Comparison of ENCODE assay signal across 8 cellular contexts in genomic region chr11:125625225-125625593, GRCh38. TPM values are rescaled to one million over a fixed set of nuclear protein-coding genes. Genes with fewer than 3 reads are reported as not detected.
DNase-seq lines count a peak whose midpoint lies in the region; ATAC-seq and TF ChIP-seq lines count a peak whose summit lies in the region.

No MANE protein-coding gene starts in this region.

- H3K79me1 ChIP-seq in neuronal stem cell (ENCODE audit: low read depth, low read length), result no peaks in the 10 kb centered on the region

- no peaks in the 10 kb centered on the region for H3K9me3 Mint-ChIP-seq in T-helper 2 cell treated with Interferon-gamma antibody and Interleukin-4, amounts not matched to agents 5 μg/mL and 100 μg/mL, for 36 hours

- peak overlapping the region; percentile 98 for H3K27ac Mint-ChIP-seq in T-helper 2 cell treated with Interferon-gamma antibody and Interleukin-4, amounts not matched to agents 5 μg/mL and 100 μg/mL, for 36 hours

- ATAC-seq in HG02763 (IDR thresholded peaks at IDR 0.05; ENCODE audit: unreplicated experiment), result no peak

- H3K36me3 Mint-ChIP-seq in T-helper 2 cell treated with Interferon-gamma antibody and Interleukin-4, amounts not matched to agents 5 μg/mL and 100 μg/mL, for 36 hours (ENCODE audit: low read depth), result peaks cover 40% of the 10 kb centered on the region

- no peak overlapping the region for H3K4ac ChIP-seq in neuronal stem cell (ENCODE audit: low read length)

- no peak overlapping the region for H2BK12ac ChIP-seq in neuronal stem cell (ENCODE audit: low read length)

- H3K4me1 ChIP-seq in Peyer's patch, result peaks cover 0 to 9% (median 1%) of the 10 kb centered on the region in 4 donors
- peaks cover 14 to 33% (median 24%) of the 10 kb centered on the region in 4 donors for H3K4me1 ChIP-seq in esophagus muscularis mucosa
- peaks cover 0 to 6% of the 10 kb centered on the region in 2 donors for H3K4me1 ChIP-seq in neuronal stem cell (ENCODE audit: control insufficient read depth in 2 of 2, insufficient read depth in 1 of 2, low read depth in 1 of 2, low read length in 2 of 2)

- peak overlapping the region; percentile 58 to 86 (median 72) for H3K4me3 ChIP-seq in Peyer's patch
- peak overlapping the region; percentile 64 to 87 (median 68) for H3K4me3 ChIP-seq in esophagus muscularis mucosa
- peak overlapping the region; percentile 70 to 80 for H3K4me3 ChIP-seq in neuronal stem cell (ENCODE audit: low read length in 2 of 2)

- peak overlapping the region; percentile 92 for H3K4me3 Mint-ChIP-seq in T-helper 2 cell treated with Interferon-gamma antibody and Interleukin-4, amounts not matched to agents 5 μg/mL and 100 μg/mL, for 36 hours

- peak overlapping the region; percentile 96 for H2BK5ac ChIP-seq in neuronal stem cell (ENCODE audit: low read length)

- H4K8ac ChIP-seq in neuronal stem cell (ENCODE audit: low read depth, low read length), result no peak overlapping the region

- H3K18ac ChIP-seq in neuronal stem cell (ENCODE audit: low read length), result peak overlapping the region; percentile 86

- peak overlapping the region; percentile 12 for H2AK5ac ChIP-seq in neuronal stem cell (ENCODE audit: low read depth, low read length)

- H3K9me3 ChIP-seq in Peyer's patch (no peaks in the 10 kb centered on the region), esophagus muscularis mucosa (no peaks in the 10 kb centered on the region), neuronal stem cell (replicated peaks in 1 of 2; ENCODE audit: control insufficient read depth in 2 of 2, insufficient read depth in 1 of 2, low read depth in 1 of 2, low read length in 2 of 2) (no peaks in the 10 kb centered on the region)

- H3K36me3 ChIP-seq in Peyer's patch (peaks cover 0 to 16% (median 0%) of the 10 kb centered on the region in 3 donors), esophagus muscularis mucosa (peaks cover 8 to 18% (median 14%) of the 10 kb centered on the region in 4 donors), neuronal stem cell (replicated peaks in 1 of 2; ENCODE audit: control insufficient read depth in 2 of 2, insufficient read depth in 2 of 2, low read length in 2 of 2) (peaks cover 11 to 68% of the 10 kb centered on the region in 2 donors)

- no peak for TF ChIP-seq EP300 in esophagus muscularis mucosa (IDR thresholded peaks at IDR 0.05)

- H3K4me1 Mint-ChIP-seq in T-helper 2 cell treated with Interferon-gamma antibody and Interleukin-4, amounts not matched to agents 5 μg/mL and 100 μg/mL, for 36 hours (ENCODE audit: low read depth), result peaks cover 16% of the 10 kb centered on the region

- peak overlapping the region; percentile 81 for H3K4me2 ChIP-seq in neuronal stem cell (ENCODE audit: insufficient read depth, low read length, poor library complexity, severe bottlenecking)

- TF ChIP-seq POLR2A in Peyer's patch (IDR thresholded peaks at IDR 0.05), result no peak
- no peak for TF ChIP-seq POLR2A in esophagus muscularis mucosa (IDR thresholded peaks at IDR 0.05; ENCODE audit: low read depth)

- 1% methylated on average over 12 of the region's 16 CpGs for WGBS in esophagus muscularis mucosa
- whole genome bisulfite sequencing in neuronal stem cell (ENCODE audit: extremely low coverage in 2 of 2, insufficient read length in 2 of 2, insufficient replicate concordance in 1 of 2), 2 donors, result no CpG with 5 or more reads among the region's 16 CpGs

- peak in 1 of 6 experiments; percentile 31 for TF ChIP-seq CTCF in Peyer's patch (IDR thresholded peaks at IDR 0.05)
- no peak for TF ChIP-seq CTCF in esophagus muscularis mucosa (IDR thresholded peaks at IDR 0.05)

- H3K27me3 Mint-ChIP-seq in T-helper 2 cell treated with Interferon-gamma antibody and Interleukin-4, amounts not matched to agents 5 μg/mL and 100 μg/mL, for 36 hours (ENCODE audit: low read depth), result no peaks in the 10 kb centered on the region

- intact Hi-C loops in esophagus muscularis mucosa (cut with DNase I), result loop anchor here (10.0 kb wide), 1 partner anchor 130 kb away; the partner anchor contains the start of gene FEZ1

- no peak overlapping the region for H2BK120ac ChIP-seq in neuronal stem cell (ENCODE audit: low read depth, low read length)

- H2BK15ac ChIP-seq in neuronal stem cell (ENCODE audit: low read length), result no peak overlapping the region

- H3K27me3 ChIP-seq in Peyer's patch, result no peaks in the 10 kb centered on the region
- no peaks in the 10 kb centered on the region for H3K27me3 ChIP-seq in esophagus muscularis mucosa
- H3K27me3 ChIP-seq in neuronal stem cell (ENCODE audit: control insufficient read depth in 3 of 3, insufficient read depth in 3 of 3, low read depth in 1 of 3, low read length in 3 of 3), result no peaks in the 10 kb centered on the region

- peak overlapping the region; percentile 87 for H4K91ac ChIP-seq in neuronal stem cell (ENCODE audit: low read depth, low read length, poor library complexity)

- no peak for DNase-seq in T-helper 2 cell treated with Interferon-gamma antibody and Interleukin-4, amounts not matched to agents 5 μg/mL and 100 μg/mL, for 36 hours (ENCODE audit: low spot score)
- DNase-seq in T-helper 2 cell (no peak), Peyer's patch (no peak), esophagus muscularis mucosa (ENCODE audit: extremely low spot score) (no peak), neuronal stem cell (ENCODE audit: low spot score) (no peak), GM03348 (ENCODE audit: low spot score) (no peak)
- no peak for DNase-seq in stimulated activated CD8-positive, alpha-beta memory T cell treated with anti-CD3 and anti-CD28 coated beads, Interleukin-4, amount 100 ng/mL, for 48 hours

- peak overlapping the region; percentile 88 to 98 (median 92) for H3K27ac ChIP-seq in Peyer's patch
- peak overlapping the region; percentile 90 to 95 (median 92) for H3K27ac ChIP-seq in esophagus muscularis mucosa (replicated peaks in 1 of 4)
- H3K27ac ChIP-seq in neuronal stem cell (replicated peaks; ENCODE audit: low read length), result peak overlapping the region; percentile 91

- peak overlapping the region; percentile 91 for H3K9ac ChIP-seq in neuronal stem cell (ENCODE audit: low read depth, low read length, poor library complexity)

- peak overlapping the region; percentile 95 for H2AFZ ChIP-seq in neuronal stem cell (ENCODE audit: low read length)

- H3K23ac ChIP-seq in neuronal stem cell (ENCODE audit: low read depth, low read length, poor library complexity), result peak overlapping the region; percentile 99

- H3K14ac ChIP-seq in neuronal stem cell (ENCODE audit: low read length), result no peak overlapping the region

RNA-seq across cellular contexts. Expression of gene CHEK1, which starts 0.2 kb away (rescaled TPM):
- total RNA-seq in Peyer's patch, result 10 to 100 TPM in 1 of 4 donors, 1 to 10 TPM in 3; 4.2 to 13.2 (median 6.3) TPM
- 1 to 10 TPM; 1.9 to 4.2 (median 2.5) TPM for total RNA-seq in esophagus muscularis mucosa
- polyA plus RNA-seq in neuronal stem cell (2013, experiment 1 of 2), result 48.8 TPM
- polyA plus RNA-seq in neuronal stem cell (2013, experiment 2 of 2), result 50.4 TPM

RNA-seq across cellular contexts. Expression of gene STT3A, which starts 32.6 kb away (rescaled TPM):
- total RNA-seq in Peyer's patch (10 to 100 TPM; 36.3 to 73.1 (median 50.1) TPM), esophagus muscularis mucosa (10 to 100 TPM; 31.6 to 65.4 (median 52.8) TPM)
- polyA plus RNA-seq in neuronal stem cell (2013, experiment 1 of 2), result 90.7 TPM
- polyA plus RNA-seq in neuronal stem cell (2013, experiment 2 of 2), result 95.4 TPM

RNA-seq across cellular contexts. Expression of gene ACRV1, which starts 55.4 kb away (rescaled TPM):
- total RNA-seq in Peyer's patch (not detected), esophagus muscularis mucosa (not detected)
- polyA plus RNA-seq in neuronal stem cell (2013, experiment 1 of 2), result 0.04 TPM
- 0.01 TPM for polyA plus RNA-seq in neuronal stem cell (2013, experiment 2 of 2)

RNA-seq across cellular contexts. Expression of gene EI24, which starts 55.9 kb away (rescaled TPM):
- total RNA-seq in Peyer's patch, result 10 to 100 TPM; 43.4 to 92.4 (median 51.2) TPM
- total RNA-seq in esophagus muscularis mucosa, result 10 to 100 TPM; 65.4 to 81.3 (median 75.0) TPM
- 127 TPM for polyA plus RNA-seq in neuronal stem cell (2013, experiment 1 of 2)
- 121 TPM for polyA plus RNA-seq in neuronal stem cell (2013, experiment 2 of 2)
